Comparison of ENCODE assay signal across 21 cellular contexts in genomic region chr1:209803568-209803967, GRCh38. TPM values are rescaled to one million over a fixed set of nuclear protein-coding genes. Genes with fewer than 3 reads are reported as not detected.
"Had no signal": no experiment of that assay in that cellular context is flagged by ENCODE, and none has a peak within 500 bp of the region (broad histone marks: within the 10 kb centered on the region; RNA-seq: fewer than 3 reads in every experiment).

No MANE protein-coding gene starts in this region.

- H3K36me3 Mint-ChIP-seq: neural progenitor cell had no signal

- H3K4me3 Mint-ChIP-seq: dendritic cell treated with granulocyte-macrophage colony-stimulating factor and Interleukin-4, amounts not matched to agents 40 ng/mL and 50 ng/mL, for 4 days; neural progenitor cell had no signal

- DNase-seq: activated CD4-positive, alpha-beta T cell treated with anti-CD3 and anti-CD28 coated beads, Interleukin-2, amount 50 U/mL, for 1 hour; activated CD8-positive, alpha-beta memory T cell treated with anti-CD3 and anti-CD28 coated beads for 24 hours; activated naive CD4-positive, alpha-beta T cell; aorta; foreskin melanocyte; heart left ventricle; left colon; lower lobe of right lung; ovary; stimulated activated CD4-positive, alpha-beta T cell treated with anti-CD3 and anti-CD28 coated beads, Interleukin-4, amount 100 ng/mL, for 24 hours; stimulated activated naive CD4-positive, alpha-beta T cell; substantia nigra; SW 1271; T-helper 9 cell; transverse colon had no signal

- H3K27ac ChIP-seq: lower lobe of right lung, neural progenitor cell, ovary, transverse colon had no signal

- H3K9me3 Mint-ChIP-seq: dendritic cell treated with granulocyte-macrophage colony-stimulating factor and Interleukin-4, amounts not matched to agents 40 ng/mL and 50 ng/mL, for 4 days; mesothelial cell of epicardium had no signal

- H3K27ac Mint-ChIP-seq: dendritic cell treated with granulocyte-macrophage colony-stimulating factor and Interleukin-4, amounts not matched to agents 40 ng/mL and 50 ng/mL, for 4 days; mesothelial cell of epicardium; neural progenitor cell had no signal

- H3K4me3 ChIP-seq: heart left ventricle, lower lobe of right lung, neural progenitor cell, ovary had no signal

- H3K27me3 ChIP-seq: heart left ventricle, ovary, transverse colon had no signal

- H3K36me3 ChIP-seq: heart left ventricle, lower lobe of right lung, neural progenitor cell, ovary, transverse colon had no signal

- H3K9ac ChIP-seq: neural progenitor cell had no signal

- H3K9me3 ChIP-seq: heart left ventricle, lower lobe of right lung, transverse colon had no signal

- ATAC-seq: activated CD4-positive, CD25-positive, alpha-beta regulatory T cell treated with anti-CD3 and anti-CD28 coated beads, Interleukin-2, amount 50 U/mL, for 24 hours; heart left ventricle; left colon; lower lobe of right lung had no signal

RNA-seq across cellular contexts. Expression of gene IRF6, which starts 2.4 kb away (rescaled TPM):
- total RNA-seq: SK-MEL-5 had no signal

RNA-seq across cellular contexts. Expression of gene TRAF3IP3, which starts 47.7 kb away (rescaled TPM):
- total RNA-seq: renal cortical epithelial cell had no signal
